9 cellular contexts compared by ENCODE assay signal in the genomic region with DNA sequence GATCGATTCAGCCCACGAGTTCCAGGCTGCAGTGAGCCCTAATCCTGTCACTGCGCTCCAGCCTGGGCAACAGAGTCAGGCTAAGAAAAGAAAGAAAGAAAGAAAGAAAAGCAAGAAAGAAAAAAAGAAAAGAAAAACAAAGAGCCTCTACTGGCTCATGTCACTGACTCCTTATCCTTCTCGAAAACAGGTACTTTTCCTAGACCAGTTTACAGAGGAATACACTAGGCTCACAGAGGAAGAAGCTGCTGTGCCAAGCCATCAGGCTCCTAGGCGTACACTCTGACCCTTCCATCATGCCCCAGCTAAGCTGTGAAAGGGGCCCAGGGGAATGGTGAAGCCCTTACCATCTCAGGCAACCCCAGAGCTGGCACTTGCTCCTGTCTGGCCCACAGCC. TPM values are rescaled to one million over a fixed set of nuclear protein-coding genes. Genes with fewer than 3 reads are reported as not detected.
DNase-seq lines count a peak whose midpoint lies in the region; ATAC-seq and TF ChIP-seq lines count a peak whose summit lies in the region.
"Not testable (repeated sequence)": the region's sequence is repeated elsewhere in the genome, so short reads cannot be mapped to it uniquely, and the experiment has no call there.
"Had no signal": no experiment of that assay in that cellular context is flagged by ENCODE, and none has a peak within 500 bp of the region (broad histone marks: within the 10 kb centered on the region; RNA-seq: fewer than 3 reads in every experiment).

No MANE protein-coding gene starts in this region.

- not testable (repeated sequence) for H3K27me3 ChIP-seq in CD8-positive, alpha-beta T cell (ENCODE audit: insufficient read depth, low read length); neural progenitor cell; thyroid gland

- DNase-seq in CD8-positive, alpha-beta T cell; T-helper 17 cell; activated T-cell treated with anti-CD3 and anti-CD28 coated beads, Interleukin-2, amount 50 U/mL, for 72 hours; effector memory CD8-positive, alpha-beta T cell; naive thymus-derived CD8-positive, alpha-beta T cell; neural progenitor cell (ENCODE audit: low spot score): not testable (repeated sequence)
- DNase-seq in NOMO-1 treated with DMSO at 0.1 percent for 48 hours (lab: John Stamatoyannopoulos, UW; ENCODE audit: unreplicated experiment) (peak; percentile 5), thyroid gland (peak; percentile 27 to 37)

- H3K4me3 ChIP-seq in CD8-positive, alpha-beta T cell (ENCODE audit: low read depth, low read length); neural progenitor cell: not testable (repeated sequence)
- H3K4me3 ChIP-seq in thyroid gland (replicated peaks in 1 of 3), result peak overlapping the region in 2 of 3 donors; percentile 26 to 46

- TF ChIP-seq CTCF in CD8-positive, alpha-beta T cell (IDR thresholded peaks at IDR 0.05); neural progenitor cell (IDR thresholded peaks at IDR 0.05); thyroid gland (IDR thresholded peaks at IDR 0.05): not testable (repeated sequence)

- not testable (repeated sequence) for H4K20me1 ChIP-seq in neural progenitor cell (ENCODE audit: low read depth)

- H3K4me3 Mint-ChIP-seq in CD8-positive, alpha-beta T cell, result peak overlapping the region; percentile 12
- H3K4me3 Mint-ChIP-seq in T-helper 17 cell; activated T-cell treated with anti-CD3 and anti-CD28 coated beads, Interleukin-2, amount 50 U/mL, for 72 hours; neural progenitor cell: not testable (repeated sequence)
- peak overlapping the region in 1 of 2 donors; percentile 72 for H3K4me3 Mint-ChIP-seq in effector memory CD8-positive, alpha-beta T cell
- peak overlapping the region in 7 of 10 donors; percentile 5 to 85 (median 40) for H3K4me3 Mint-ChIP-seq in naive thymus-derived CD8-positive, alpha-beta T cell

- H3K9ac ChIP-seq in neural progenitor cell, result not testable (repeated sequence)

- H3K27ac ChIP-seq in CD8-positive, alpha-beta T cell (ENCODE audit: low read depth, low read length); neural progenitor cell: not testable (repeated sequence)
- H3K27ac ChIP-seq in thyroid gland, result peak overlapping the region; percentile 47 to 79 (median 68)

- peaks cover 43% of the 10 kb centered on the region for H3K36me3 Mint-ChIP-seq in CD8-positive, alpha-beta T cell
- not testable (repeated sequence) for H3K36me3 Mint-ChIP-seq in T-helper 17 cell (ENCODE audit: low read depth); activated T-cell treated with anti-CD3 and anti-CD28 coated beads, Interleukin-2, amount 50 U/mL, for 72 hours (ENCODE audit: insufficient read depth in 2 of 2); effector memory CD8-positive, alpha-beta T cell (ENCODE audit: insufficient read depth); neural progenitor cell
- H3K36me3 Mint-ChIP-seq in naive thymus-derived CD8-positive, alpha-beta T cell, result peaks cover 16 to 41% (median 28%) of the 10 kb centered on the region in 3 donors

- H3K4me1 Mint-ChIP-seq in CD8-positive, alpha-beta T cell (ENCODE audit: low read depth), result peaks cover 11% of the 10 kb centered on the region
- not testable (repeated sequence) for H3K4me1 Mint-ChIP-seq in T-helper 17 cell; activated T-cell treated with anti-CD3 and anti-CD28 coated beads, Interleukin-2, amount 50 U/mL, for 72 hours (ENCODE audit: low read depth); neural progenitor cell
- peaks cover 0 to 34% of the 10 kb centered on the region in 2 donors for H3K4me1 Mint-ChIP-seq in effector memory CD8-positive, alpha-beta T cell (ENCODE audit: low read depth in 2 of 2)
- H3K4me1 Mint-ChIP-seq in naive thymus-derived CD8-positive, alpha-beta T cell, result peaks cover 5 to 35% (median 27%) of the 10 kb centered on the region in 4 donors

- TF ChIP-seq POLR2A in thyroid gland (IDR thresholded peaks at IDR 0.05), result not testable (repeated sequence)

- intact Hi-C loops in CD8-positive, alpha-beta T cell (cut with DNase I, micrococcal nuclease), result loop anchor here (5.0 kb wide), 1 partner anchor 80 kb away; a partner anchor contains a TSS
- intact Hi-C loops in thyroid gland (cut with DNase I), result loop anchor here (5.0 kb wide), 1 partner anchor 80 kb away; a partner anchor contains a TSS

- H3K79me2 ChIP-seq in neural progenitor cell (ENCODE audit: low read depth), result not testable (repeated sequence)

- not testable (repeated sequence) for ATAC-seq in CD8-positive, alpha-beta T cell; T-helper 17 cell; activated T-cell treated with anti-CD3 and anti-CD28 coated beads, Interleukin-2, amount 50 U/mL, for 72 hours (replicated peaks in 1 of 2); effector memory CD8-positive, alpha-beta T cell (replicated peaks); naive thymus-derived CD8-positive, alpha-beta T cell

- not testable (repeated sequence) for H3K9me3 ChIP-seq in CD8-positive, alpha-beta T cell (ENCODE audit: low read length); T-helper 17 cell (ENCODE audit: control insufficient read depth, low read length, poor library complexity, severe bottlenecking); neural progenitor cell (ENCODE audit: low read depth); thyroid gland

- not testable (repeated sequence) for H3K4me2 ChIP-seq in neural progenitor cell

- not testable (repeated sequence) for H3K27me3 Mint-ChIP-seq in CD8-positive, alpha-beta T cell (ENCODE audit: low read depth); T-helper 17 cell; activated T-cell treated with anti-CD3 and anti-CD28 coated beads, Interleukin-2, amount 50 U/mL, for 72 hours (ENCODE audit: low read depth); effector memory CD8-positive, alpha-beta T cell; naive thymus-derived CD8-positive, alpha-beta T cell; neural progenitor cell (ENCODE audit: insufficient read depth, low read depth)

- POLR2A ChIA-PET in CD8-positive, alpha-beta T cell (lab: Charles Lee), result not testable (repeated sequence)
- POLR2A ChIA-PET in naive thymus-derived CD8-positive, alpha-beta T cell (lab: Charles Lee), result interaction anchor here (1.0 to 1.5 kb wide), 2 partner anchors 39 to 49 kb away, joined by 3 read pairs; no protein-coding TSS in a partner anchor

- not testable (repeated sequence) for H3K9me3 Mint-ChIP-seq in CD8-positive, alpha-beta T cell; activated T-cell treated with anti-CD3 and anti-CD28 coated beads, Interleukin-2, amount 50 U/mL, for 72 hours; effector memory CD8-positive, alpha-beta T cell; naive thymus-derived CD8-positive, alpha-beta T cell; neural progenitor cell

- 45 to 58% methylated on average over 5 of the region's 5 CpGs for WGBS in thyroid gland, 2 donors

- not testable (repeated sequence) for H2AFZ ChIP-seq in neural progenitor cell (replicated peaks)

- not testable (repeated sequence) for H3F3A ChIP-seq in neural progenitor cell (ENCODE audit: low read depth)

- CTCF ChIA-PET in CD8-positive, alpha-beta T cell (lab: Charles Lee), result not testable (repeated sequence)

- peak overlapping the region; percentile 78 for H3K27ac Mint-ChIP-seq in CD8-positive, alpha-beta T cell
- H3K27ac Mint-ChIP-seq in T-helper 17 cell (peak overlapping the region; percentile 59), neural progenitor cell (peak overlapping the region; percentile 62)
- H3K27ac Mint-ChIP-seq in activated T-cell treated with anti-CD3 and anti-CD28 coated beads, Interleukin-2, amount 50 U/mL, for 72 hours, result peak overlapping the region; percentile 30
- peak overlapping the region; percentile 0 to 33 for H3K27ac Mint-ChIP-seq in effector memory CD8-positive, alpha-beta T cell
- H3K27ac Mint-ChIP-seq in naive thymus-derived CD8-positive, alpha-beta T cell, result peak overlapping the region in 9 of 10 donors; percentile 3 to 92 (median 84)

- H3K36me3 ChIP-seq in CD8-positive, alpha-beta T cell (ENCODE audit: insufficient read depth, low read length), result peaks cover 11% of the 10 kb centered on the region
- not testable (repeated sequence) for H3K36me3 ChIP-seq in neural progenitor cell
- H3K36me3 ChIP-seq in thyroid gland, result peaks cover 14 to 30% of the 10 kb centered on the region in 2 donors

- not testable (repeated sequence) for H3K4me1 ChIP-seq in CD8-positive, alpha-beta T cell (ENCODE audit: insufficient read depth, low read length); neural progenitor cell
- peaks cover 22 to 26% of the 10 kb centered on the region in 2 donors for H3K4me1 ChIP-seq in thyroid gland

RNA-seq across cellular contexts. Expression of a gene that starts 41.9 kb away (rescaled TPM):
- 10 to 100 TPM; 28.1 to 31.9 TPM for total RNA-seq in CD8-positive, alpha-beta T cell
- 10 to 100 TPM in 1 of 2 donors, 1 to 10 TPM in 1; 9.1 to 10.1 TPM for total RNA-seq in T-helper 17 cell
- total RNA-seq in activated T-cell treated with anti-CD3 and anti-CD28 coated beads, Interleukin-2, amount 50 U/mL, for 72 hours, result 10 to 100 TPM in 1 of 2 donors, 1 to 10 TPM in 1; 7.2 to 13.4 TPM
- total RNA-seq in naive thymus-derived CD8-positive, alpha-beta T cell, result 100 to 1,000 TPM; 223 to 230 TPM
- 10 to 100 TPM in 1 of 3 donors, 1 to 10 TPM in 2; 2.7 to 11.6 (median 3.1) TPM for polyA plus RNA-seq in naive thymus-derived CD8-positive, alpha-beta T cell
- total RNA-seq in neural progenitor cell (ENCODE audit: low replicate concordance), result 0.06 and 0.22 TPM in 2 replicates
- total RNA-seq in thyroid gland, result 100 to 1,000 TPM; 213 to 975 (median 755) TPM
- total RNA-seq: GM23248 had no signal
- polyA plus RNA-seq: GM23248 had no signal

RNA-seq across cellular contexts. Expression of a gene that starts 46.3 kb away (rescaled TPM):
- total RNA-seq in CD8-positive, alpha-beta T cell, result 100 to 1,000 TPM; 351 to 365 TPM
- total RNA-seq in T-helper 17 cell, result 100 to 1,000 TPM; 255 to 264 TPM
- 100 to 1,000 TPM; 482 to 499 TPM for total RNA-seq in activated T-cell treated with anti-CD3 and anti-CD28 coated beads, Interleukin-2, amount 50 U/mL, for 72 hours
- 100 to 1,000 TPM; 336 to 365 TPM for total RNA-seq in naive thymus-derived CD8-positive, alpha-beta T cell
- polyA plus RNA-seq in naive thymus-derived CD8-positive, alpha-beta T cell, result 100 to 1,000 TPM; 231 to 246 (median 236) TPM
- total RNA-seq in neural progenitor cell (ENCODE audit: low replicate concordance), result 386 and 428 TPM in 2 replicates
- total RNA-seq in thyroid gland, result 100 to 1,000 TPM in 1 of 4 donors, 10 to 100 TPM in 3; 80.9 to 118 (median 91.1) TPM

RNA-seq across cellular contexts. Expression of a gene that starts 58.5 kb away (rescaled TPM):
- total RNA-seq in CD8-positive, alpha-beta T cell, result 10 to 100 TPM; 19.0 to 22.6 TPM
- total RNA-seq in T-helper 17 cell (10 to 100 TPM; 47.5 to 55.5 TPM), neural progenitor cell (ENCODE audit: low replicate concordance) (7.8 and 26.8 TPM in 2 replicates), thyroid gland (10 to 100 TPM; 15.6 to 31.2 (median 22.6) TPM)
- total RNA-seq in activated T-cell treated with anti-CD3 and anti-CD28 coated beads, Interleukin-2, amount 50 U/mL, for 72 hours, result 1 to 10 TPM; 6.1 to 7.0 TPM
- 10 to 100 TPM; 18.0 to 19.7 TPM for total RNA-seq in naive thymus-derived CD8-positive, alpha-beta T cell
- polyA plus RNA-seq in naive thymus-derived CD8-positive, alpha-beta T cell, result 1 to 10 TPM; 5.2 to 6.2 (median 5.6) TPM

Comparison
In these comparisons a context has a peak if more than half of its experiments do, and no peak if none do; other contexts are left out.
1. H3K27ac Mint-ChIP-seq: peak in every context shown above with its lines; median percentile 84 in naive thymus-derived CD8-positive, alpha-beta T cell; 78 in CD8-positive, alpha-beta T cell; 62 in neural progenitor cell; 59 in T-helper 17 cell; 30 in activated T-cell treated with anti-CD3 and anti-CD28 coated beads, Interleukin-2, amount 50 U/mL, for 72 hours; 16 in effector memory CD8-positive, alpha-beta T cell.